1 cellular context compared by ENCODE assay signal in the genomic region with DNA sequence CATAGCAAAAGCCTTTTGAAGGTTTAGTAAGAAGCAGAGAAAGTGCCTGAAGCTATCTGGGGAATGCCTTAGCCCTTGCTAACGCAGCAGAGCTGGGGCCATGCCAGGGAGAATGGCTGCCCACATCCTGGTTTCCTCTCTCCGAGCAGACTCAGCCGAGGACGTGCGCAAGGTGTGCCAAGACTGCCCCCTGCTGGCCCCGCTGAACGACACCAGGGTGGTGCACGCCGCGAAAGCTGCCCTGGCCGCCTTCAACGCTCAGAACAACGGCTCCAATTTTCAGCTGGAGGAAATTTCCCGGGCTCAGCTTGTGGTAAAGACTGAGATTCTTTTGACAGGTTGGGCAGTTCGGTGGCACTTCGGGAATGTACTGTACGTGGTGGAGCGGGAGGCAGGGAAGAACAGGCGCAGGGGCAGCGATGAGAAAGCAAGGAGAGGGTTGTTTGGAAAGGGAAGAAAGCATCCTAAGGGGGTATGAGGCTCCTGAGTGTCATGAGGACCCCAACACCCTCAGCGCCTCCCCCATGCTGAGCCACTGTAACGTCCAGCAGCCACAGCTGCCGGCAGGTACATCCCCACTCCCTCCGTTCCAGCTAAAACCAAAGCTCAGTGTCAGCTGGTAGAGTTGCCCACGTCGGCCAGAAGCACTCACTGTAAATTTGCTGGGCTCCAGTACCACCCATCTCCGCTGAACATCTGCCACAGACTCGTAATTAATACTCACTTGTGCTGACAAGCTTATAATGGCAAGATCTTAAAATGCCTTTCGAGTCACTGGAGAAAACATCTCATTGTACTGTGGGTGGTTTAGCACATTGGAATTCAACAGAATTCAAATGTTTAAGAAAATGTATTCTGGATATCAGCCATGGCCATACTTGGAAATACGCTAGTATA.
A peak's percentile ranks its signal among the peaks of the same experiment; 100 is the strongest.
TF ChIP-seq lines count a peak whose summit lies in the region.

No MANE protein-coding gene starts in this region.

TF ChIP-seq in HepG2, 621 proteins besides CTCF, POLR2A, EP300 and RAD21 (continued from another document and continues in another):
- TF ChIP-seq ZNF281 (CRISPR knock-in tag; IDR thresholded peaks at IDR 0.05; ENCODE audit: borderline replicate concordance) (no peak), ZNF777 (CRISPR knock-in tag; IDR thresholded peaks at IDR 0.05) (no peak), REXO4 (CRISPR knock-in tag; IDR thresholded peaks at IDR 0.05; ENCODE audit: borderline replicate concordance) (no peak), MBD4 (IDR thresholded peaks at IDR 0.05; ENCODE audit: borderline replicate concordance, low read length) (no peak), NR2C2 (CRISPR knock-in tag; IDR thresholded peaks at IDR 0.05; ENCODE audit: borderline replicate concordance) (no peak), ZSCAN5A (CRISPR knock-in tag; IDR thresholded peaks at IDR 0.05; ENCODE audit: borderline replicate concordance) (0 out of 2 replicates have a peak, but pooled peaks have one; percentile 24), GABPB1 (CRISPR knock-in tag; IDR thresholded peaks at IDR 0.05) (peak; percentile 57; the same call in 1 of the 2 replicates), KMT2A (CRISPR knock-in tag; IDR thresholded peaks at IDR 0.05) (no peak), ZNF570 (CRISPR knock-in tag; IDR thresholded peaks at IDR 0.05; ENCODE audit: borderline replicate concordance) (no peak), IRF2 (CRISPR knock-in tag; IDR thresholded peaks at IDR 0.05) (no peak), MTERF4 (CRISPR knock-in tag; IDR thresholded peaks at IDR 0.05) (peak; percentile 63; the same call in 1 of the 2 replicates), NONO (IDR thresholded peaks at IDR 0.05) (no peak), NONO (CRISPR knock-in tag; conservative IDR thresholded peaks at IDR 0.05) (no peak; the same call in none of the 2 replicates), ZNF432 (CRISPR knock-in tag; IDR thresholded peaks at IDR 0.05; ENCODE audit: borderline replicate concordance) (no peak), THRA (CRISPR knock-in tag; IDR thresholded peaks at IDR 0.05; ENCODE audit: borderline replicate concordance) (0 out of 2 replicates have a peak, but pooled peaks have one; percentile 16), ZNF607 (CRISPR knock-in tag; IDR thresholded peaks at IDR 0.05; ENCODE audit: borderline replicate concordance) (no peak; the same call in 1 of the 2 replicates), ZNF772 (CRISPR knock-in tag; IDR thresholded peaks at IDR 0.05) (no peak), STAT5B (CRISPR knock-in tag; IDR thresholded peaks at IDR 0.05) (no peak), NCOA5 (CRISPR knock-in tag; IDR thresholded peaks at IDR 0.05) (no peak), REPIN1 (CRISPR knock-in tag; IDR thresholded peaks at IDR 0.05; ENCODE audit: borderline replicate concordance, low read depth) (peak; percentile 35; the same call in 1 of the 2 replicates), SCMH1 (CRISPR knock-in tag; IDR thresholded peaks at IDR 0.05; ENCODE audit: borderline replicate concordance) (no peak), MAFG (CRISPR knock-in tag; IDR thresholded peaks at IDR 0.05) (no peak), ZBTB25 (CRISPR knock-in tag; IDR thresholded peaks at IDR 0.05) (no peak), ZNF431 (CRISPR knock-in tag; IDR thresholded peaks at IDR 0.05; ENCODE audit: borderline replicate concordance, low read depth) (0 out of 2 replicates have a peak, but pooled peaks have one; percentile 64), GATAD1 (CRISPR knock-in tag; IDR thresholded peaks at IDR 0.05) (no peak), SP1 (IDR thresholded peaks at IDR 0.05) (no peak), SP1 (CRISPR knock-in tag; IDR thresholded peaks at IDR 0.05) (no peak), TRIM24 (CRISPR knock-in tag; IDR thresholded peaks at IDR 0.05) (no peak), FOXJ3 (CRISPR knock-in tag; IDR thresholded peaks at IDR 0.05; ENCODE audit: borderline replicate concordance) (no peak; the same call in 1 of the 2 replicates), ZNF644 (CRISPR knock-in tag; IDR thresholded peaks at IDR 0.05; ENCODE audit: low read depth) (no peak), RFX3 (CRISPR knock-in tag; IDR thresholded peaks at IDR 0.05) (no peak), ZNF335 (CRISPR knock-in tag; IDR thresholded peaks at IDR 0.05) (no peak), E2F5 (CRISPR knock-in tag; conservative IDR thresholded peaks at IDR 0.05) (no peak), ZSCAN29 (CRISPR knock-in tag; conservative IDR thresholded peaks at IDR 0.05) (no peak), ZNF678 (CRISPR knock-in tag; IDR thresholded peaks at IDR 0.05) (no peak), GATAD2A (CRISPR knock-in tag; IDR thresholded peaks at IDR 0.05) (no peak), JDP2 (CRISPR knock-in tag; IDR thresholded peaks at IDR 0.05; ENCODE audit: borderline replicate concordance) (no peak), ZNF138 (CRISPR knock-in tag; IDR thresholded peaks at IDR 0.05; ENCODE audit: low read depth) (no peak), ZKSCAN1 (IDR thresholded peaks at IDR 0.05; ENCODE audit: low read length) (no peak), MATR3 (CRISPR knock-in tag; IDR thresholded peaks at IDR 0.05) (no peak)
- TF ChIP-seq, protein P1, sequence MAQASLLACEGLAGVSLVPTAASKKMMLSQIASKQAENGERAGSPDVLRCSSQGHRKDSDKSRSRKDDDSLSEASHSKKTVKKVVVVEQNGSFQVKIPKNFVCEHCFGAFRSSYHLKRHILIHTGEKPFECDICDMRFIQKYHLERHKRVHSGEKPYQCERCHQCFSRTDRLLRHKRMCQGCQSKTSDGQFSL (CRISPR knock-in tag; IDR thresholded peaks at IDR 0.05): no peak
- TF ChIP-seq, protein P2, sequence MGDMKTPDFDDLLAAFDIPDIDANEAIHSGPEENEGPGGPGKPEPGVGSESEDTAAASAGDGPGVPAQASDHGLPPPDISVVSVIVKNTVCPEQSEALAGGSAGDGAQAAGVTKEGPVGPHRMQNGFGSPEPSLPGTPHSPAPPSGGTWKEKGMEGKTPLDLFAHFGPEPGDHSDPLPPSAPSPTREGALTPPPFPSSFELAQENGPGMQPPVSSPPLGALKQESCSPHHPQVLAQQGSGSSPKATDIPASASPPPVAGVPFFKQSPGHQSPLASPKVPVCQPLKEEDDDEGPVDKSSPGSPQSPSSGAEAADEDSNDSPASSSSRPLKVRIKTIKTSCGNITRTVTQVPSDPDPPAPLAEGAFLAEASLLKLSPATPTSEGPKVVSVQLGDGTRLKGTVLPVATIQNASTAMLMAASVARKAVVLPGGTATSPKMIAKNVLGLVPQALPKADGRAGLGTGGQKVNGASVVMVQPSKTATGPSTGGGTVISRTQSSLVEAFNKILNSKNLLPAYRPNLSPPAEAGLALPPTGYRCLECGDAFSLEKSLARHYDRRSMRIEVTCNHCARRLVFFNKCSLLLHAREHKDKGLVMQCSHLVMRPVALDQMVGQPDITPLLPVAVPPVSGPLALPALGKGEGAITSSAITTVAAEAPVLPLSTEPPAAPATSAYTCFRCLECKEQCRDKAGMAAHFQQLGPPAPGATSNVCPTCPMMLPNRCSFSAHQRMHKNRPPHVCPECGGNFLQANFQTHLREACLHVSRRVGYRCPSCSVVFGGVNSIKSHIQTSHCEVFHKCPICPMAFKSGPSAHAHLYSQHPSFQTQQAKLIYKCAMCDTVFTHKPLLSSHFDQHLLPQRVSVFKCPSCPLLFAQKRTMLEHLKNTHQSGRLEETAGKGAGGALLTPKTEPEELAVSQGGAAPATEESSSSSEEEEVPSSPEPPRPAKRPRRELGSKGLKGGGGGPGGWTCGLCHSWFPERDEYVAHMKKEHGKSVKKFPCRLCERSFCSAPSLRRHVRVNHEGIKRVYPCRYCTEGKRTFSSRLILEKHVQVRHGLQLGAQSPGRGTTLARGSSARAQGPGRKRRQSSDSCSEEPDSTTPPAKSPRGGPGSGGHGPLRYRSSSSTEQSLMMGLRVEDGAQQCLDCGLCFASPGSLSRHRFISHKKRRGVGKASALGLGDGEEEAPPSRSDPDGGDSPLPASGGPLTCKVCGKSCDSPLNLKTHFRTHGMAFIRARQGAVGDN (CRISPR knock-in tag; IDR thresholded peaks at IDR 0.05): peak; percentile 83
- TF ChIP-seq, protein P3, sequence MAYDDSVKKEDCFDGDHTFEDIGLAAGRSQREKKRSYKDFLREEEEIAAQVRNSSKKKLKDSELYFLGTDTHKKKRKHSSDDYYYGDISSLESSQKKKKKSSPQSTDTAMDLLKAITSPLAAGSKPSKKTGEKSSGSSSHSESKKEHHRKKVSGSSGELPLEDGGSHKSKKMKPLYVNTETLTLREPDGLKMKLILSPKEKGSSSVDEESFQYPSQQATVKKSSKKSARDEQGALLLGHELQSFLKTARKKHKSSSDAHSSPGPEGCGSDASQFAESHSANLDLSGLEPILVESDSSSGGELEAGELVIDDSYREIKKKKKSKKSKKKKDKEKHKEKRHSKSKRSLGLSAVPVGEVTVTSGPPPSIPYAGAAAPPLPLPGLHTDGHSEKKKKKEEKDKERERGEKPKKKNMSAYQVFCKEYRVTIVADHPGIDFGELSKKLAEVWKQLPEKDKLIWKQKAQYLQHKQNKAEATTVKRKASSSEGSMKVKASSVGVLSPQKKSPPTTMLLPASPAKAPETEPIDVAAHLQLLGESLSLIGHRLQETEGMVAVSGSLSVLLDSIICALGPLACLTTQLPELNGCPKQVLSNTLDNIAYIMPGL (CRISPR knock-in tag; IDR thresholded peaks at IDR 0.05; ENCODE audit: borderline replicate concordance in 1 of 2, low read depth in 1 of 2): peak; percentile 42 to 71; a peak in 2 of 4 replicates
- TF ChIP-seq, protein P4, sequence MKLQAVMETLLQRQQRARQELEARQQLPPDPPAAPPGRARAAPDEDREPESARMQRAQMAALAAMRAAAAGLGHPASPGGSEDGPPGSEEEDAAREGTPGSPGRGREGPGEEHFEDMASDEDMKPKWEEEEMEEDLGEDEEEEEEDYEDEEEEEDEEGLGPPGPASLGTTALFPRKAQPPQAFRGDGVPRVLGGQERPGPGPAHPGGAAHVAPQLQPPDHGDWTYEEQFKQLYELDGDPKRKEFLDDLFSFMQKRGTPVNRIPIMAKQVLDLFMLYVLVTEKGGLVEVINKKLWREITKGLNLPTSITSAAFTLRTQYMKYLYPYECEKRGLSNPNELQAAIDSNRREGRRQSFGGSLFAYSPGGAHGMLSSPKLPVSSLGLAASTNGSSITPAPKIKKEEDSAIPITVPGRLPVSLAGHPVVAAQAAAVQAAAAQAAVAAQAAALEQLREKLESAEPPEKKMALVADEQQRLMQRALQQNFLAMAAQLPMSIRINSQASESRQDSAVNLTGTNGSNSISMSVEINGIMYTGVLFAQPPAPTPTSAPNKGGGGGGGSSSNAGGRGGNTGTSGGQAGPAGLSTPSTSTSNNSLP (IDR thresholded peaks at IDR 0.05; ENCODE audit: low read depth, low read length): no peak
